18 cellular contexts compared by ENCODE assay signal in genomic region chr3:16813336-16813735, GRCh38.
DNase-seq lines count a peak whose midpoint lies in the region; ATAC-seq and TF ChIP-seq lines count a peak whose summit lies in the region.
"Had no signal": no experiment of that assay in that cellular context is flagged by ENCODE, and none has a peak within 500 bp of the region (broad histone marks: within the 10 kb centered on the region; RNA-seq: fewer than 3 reads in every experiment).

No MANE protein-coding gene starts in this region.

- H3K4me1 Mint-ChIP-seq in mesothelial cell of epicardium = no peaks in the 10 kb centered on the region
- H3K4me1 Mint-ChIP-seq in CD8-positive, alpha-beta T cell (ENCODE audit: low read depth) = peaks cover 29% of the 10 kb centered on the region

- no peak for ATAC-seq in CD8-positive, alpha-beta T cell
- ATAC-seq in HG03159 (IDR thresholded peaks at IDR 0.05; ENCODE audit: unreplicated experiment) = no peak
- ATAC-seq: A549, HepG2 had no signal

- POLR2A ChIA-PET in CD8-positive, alpha-beta T cell (lab: Charles Lee) = no interaction called here

- intact Hi-C loops in CD8-positive, alpha-beta T cell (cut with DNase I, micrococcal nuclease) = no loop called here

- H3K4me3 Mint-ChIP-seq in mesothelial cell of epicardium = no peak overlapping the region
- H3K4me3 Mint-ChIP-seq in CD8-positive, alpha-beta T cell = no peak overlapping the region
- H3K4me3 Mint-ChIP-seq: CD4-positive, alpha-beta T cell; H9; IgD-negative memory B cell had no signal

- DNase-seq in DMS 273 (lab: John Stamatoyannopoulos, UW; ENCODE audit: unreplicated experiment) (peak; percentile 18), DMS 273 treated with DMSO at 0.1 percent for 48 hours (lab: John Stamatoyannopoulos, UW) (no peak), SJCRH30 (peak; percentile 44 to 75), fibroblast of mammary gland (ENCODE audit: low read depth) (peak; percentile 36), mesothelial cell of epicardium (ENCODE audit: low spot score in 2 of 2, unreplicated experiment in 2 of 2) (no peak)
- DNase-seq in CD8-positive, alpha-beta T cell = no peak
- DNase-seq: AML-193; CD4-positive, alpha-beta T cell; DMS53; GOT3; H9; KG1 had no signal

- H3K27ac ChIP-seq in SJCRH30 = no peak overlapping the region
- no peak overlapping the region for H3K27ac ChIP-seq in CD8-positive, alpha-beta T cell (ENCODE audit: low read depth, low read length)
- H3K27ac ChIP-seq: 22Rv1, A549, C4-2B had no signal

- CTCF ChIA-PET in CD8-positive, alpha-beta T cell (lab: Charles Lee) = no interaction called here

- TF ChIP-seq CTCF in fibroblast of mammary gland (conservative IDR thresholded peaks at IDR 0.05; ENCODE audit: control insufficient read depth, insufficient read depth, low read depth, low read length) (no peak), mesothelial cell of epicardium (IDR thresholded peaks at IDR 0.05; ENCODE audit: unreplicated experiment) (no peak)
- TF ChIP-seq CTCF in CD8-positive, alpha-beta T cell (IDR thresholded peaks at IDR 0.05) = no peak

- H3K9me3 ChIP-seq in SJCRH30 (replicated peaks) = no peaks in the 10 kb centered on the region
- no peaks in the 10 kb centered on the region for H3K9me3 ChIP-seq in CD8-positive, alpha-beta T cell (ENCODE audit: low read length)
- H3K9me3 ChIP-seq: A549 had no signal

- peaks cover 4% of the 10 kb centered on the region for H3K27me3 Mint-ChIP-seq in mesothelial cell of epicardium (ENCODE audit: low read depth)
- no peaks in the 10 kb centered on the region for H3K27me3 Mint-ChIP-seq in CD8-positive, alpha-beta T cell (ENCODE audit: low read depth)
- H3K27me3 Mint-ChIP-seq: CD4-positive, alpha-beta T cell had no signal

- H3K4me3 ChIP-seq in SJCRH30 (no peak overlapping the region), fibroblast of mammary gland (ENCODE audit: control insufficient read depth, low read depth, low read length) (no peak overlapping the region)
- H3K4me3 ChIP-seq in CD8-positive, alpha-beta T cell (ENCODE audit: low read depth, low read length) = no peak overlapping the region
- H3K4me3 ChIP-seq: A549 had no signal

- H3K27ac Mint-ChIP-seq in mesothelial cell of epicardium = no peak overlapping the region
- H3K27ac Mint-ChIP-seq in CD8-positive, alpha-beta T cell = no peak overlapping the region
- H3K27ac Mint-ChIP-seq: CD4-positive, alpha-beta T cell; IgD-negative memory B cell had no signal

- H3K36me3 ChIP-seq in SJCRH30 = no peaks in the 10 kb centered on the region
- no peaks in the 10 kb centered on the region for H3K36me3 ChIP-seq in CD8-positive, alpha-beta T cell (ENCODE audit: insufficient read depth, low read length)

- no peaks in the 10 kb centered on the region for H3K27me3 ChIP-seq in SJCRH30
- H3K27me3 ChIP-seq in CD8-positive, alpha-beta T cell (ENCODE audit: insufficient read depth, low read length) = no peaks in the 10 kb centered on the region

- peaks cover 5% of the 10 kb centered on the region for H3K9me3 Mint-ChIP-seq in mesothelial cell of epicardium
- no peaks in the 10 kb centered on the region for H3K9me3 Mint-ChIP-seq in CD8-positive, alpha-beta T cell
- H3K9me3 Mint-ChIP-seq: CD4-positive, alpha-beta T cell had no signal

- no peaks in the 10 kb centered on the region for H3K36me3 Mint-ChIP-seq in mesothelial cell of epicardium
- no peaks in the 10 kb centered on the region for H3K36me3 Mint-ChIP-seq in CD8-positive, alpha-beta T cell

- peaks cover 5% of the 10 kb centered on the region; the same call in 1 of the 2 replicates for H3K4me1 ChIP-seq in SJCRH30
- H3K4me1 ChIP-seq in CD8-positive, alpha-beta T cell (ENCODE audit: insufficient read depth, low read length) = peaks cover 14% of the 10 kb centered on the region
- H3K4me1 ChIP-seq: A549 had no signal

Comparison
In these comparisons a context has a peak if more than half of its experiments do, and no peak if none do; other contexts are left out.
1. DNase-seq: peak in DMS 273 (single experiment), SJCRH30 (2 of 2) and fibroblast of mammary gland (single experiment); none in DMS 273 treated with DMSO at 0.1 percent for 48 hours (single experiment), mesothelial cell of epicardium (0 of 2) and CD8-positive, alpha-beta T cell (0 of 7).